ENCODE assay signal across 27 cellular contexts in the genomic region with DNA sequence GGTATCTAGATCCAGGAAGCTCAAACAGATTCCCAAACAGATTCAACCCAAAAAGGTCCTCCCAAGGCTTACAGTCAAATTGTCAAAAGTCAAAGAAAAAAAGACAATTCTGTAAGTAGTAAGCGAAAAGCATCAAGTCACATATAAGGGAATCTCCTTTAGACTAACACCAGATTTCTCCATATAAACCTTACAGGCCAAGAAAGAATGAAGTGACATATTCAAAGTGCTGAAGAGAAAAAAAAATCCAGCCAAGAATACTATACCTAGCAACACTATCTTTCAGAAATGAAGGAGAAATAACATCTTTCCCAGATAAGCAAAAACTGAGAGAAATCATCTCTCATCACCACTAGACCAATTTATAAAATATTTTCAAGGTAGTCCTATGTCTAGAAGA.
"Had no signal": no experiment of that assay in that cellular context is flagged by ENCODE, and none has a peak within 500 bp of the region (broad histone marks: within the 10 kb centered on the region; RNA-seq: fewer than 3 reads in every experiment).

No MANE protein-coding gene starts in this region.

- FAIRE-seq: urothelium cell line had no signal

- H3K36me3 ChIP-seq: stomach, suprapubic skin, thoracic aorta, thyroid gland, tibial artery, tibial nerve, transverse colon, upper lobe of left lung, upper lobe of right lung, uterus, vagina had no signal

- H3K9me3 ChIP-seq: testis, thyroid gland, upper lobe of right lung, uterus, vagina had no signal

- H3K27ac ChIP-seq: stomach, suprapubic skin, testis, thoracic aorta, thyroid gland, tibial artery, tibial nerve, transverse colon, upper lobe of left lung, upper lobe of right lung, uterus, vagina had no signal

- H3K4me1 ChIP-seq: stomach, suprapubic skin, testis, thyroid gland, tibial artery, tibial nerve, transverse colon, upper lobe of left lung, upper lobe of right lung, uterus, vagina had no signal

- ATAC-seq: stimulated activated effector memory CD8-positive, alpha-beta T cell treated with anti-CD3 and anti-CD28 coated beads, Interleukin-12 subunit alpha, Interleukin-12 subunit beta, amount 100 ng/mL, for 72 hours; stimulated activated memory B cell treated with anti-CD40 and anti-IgM and Interleukin-4, amounts not matched to agents 10 μg/mL and 1 μg/mL and 100 μg/mL, for 72 hours; stimulated activated naive B cell treated with anti-CD40 and anti-IgM and Interleukin-4, amounts not matched to agents 10 μg/mL and 1 μg/mL and 100 μg/mL, for 72 hours; stimulated activated naive CD8-positive, alpha-beta T cell treated with anti-CD3 and anti-CD28 coated beads, Interleukin-15, amount 100 ng/mL, for 72 hours; stimulated activated naive CD8-positive, alpha-beta T cell treated with anti-CD3 and anti-CD28 coated beads, Interleukin-15, Interleukin-2, amounts not matched to agents 100 U/mL and 50 U/mL, for 24 hours; upper lobe of right lung had no signal

- H3K27me3 ChIP-seq: stomach, suprapubic skin, testis, thyroid gland, tibial artery, tibial nerve, transverse colon, upper lobe of left lung, upper lobe of right lung, uterus, vagina had no signal

- DNase-seq: stimulated activated CD4-positive, alpha-beta T cell treated with anti-CD3 and anti-CD28 coated beads, Interleukin-2, amount 100 ng/mL, for 48 hours; stimulated activated CD4-positive, alpha-beta T cell treated with anti-CD3 and anti-CD28 coated beads, Interleukin-4, amount 100 ng/mL, for 1 hour; stimulated activated CD4-positive, alpha-beta T cell treated with anti-CD3 and anti-CD28 coated beads, Interleukin-4, amount 100 ng/mL, for 24 hours; stimulated activated CD4-positive, alpha-beta T cell treated with anti-CD3 and anti-CD28 coated beads, Interleukin-4, amount 100 ng/mL, for 4 hours; stimulated activated CD8-positive, alpha-beta memory T cell treated with anti-CD3 and anti-CD28 coated beads, Interleukin-4, amount 100 ng/mL, for 48 hours; stimulated activated naive B cell treated with anti-CD40 and anti-IgM and Interleukin-4, amounts not matched to agents 10 μg/mL and 1 μg/mL and 100 μg/mL, for 72 hours; stimulated activated naive CD4-positive, alpha-beta T cell; stimulated activated naive CD4-positive, alpha-beta T cell treated with Interleukin-2 at 50 U/mL for 16 hours; stimulated activated naive CD8-positive, alpha-beta T cell treated with anti-CD3 and anti-CD28 coated beads, Interleukin-15, amount 100 ng/mL, for 72 hours; stimulated activated naive CD8-positive, alpha-beta T cell treated with anti-CD3 and anti-CD28 coated beads, Interleukin-15, Interleukin-2, amounts not matched to agents 100 U/mL and 50 U/mL, for 24 hours; stomach; substantia nigra; testis; thyroid gland; tibial artery; transverse colon; trophoblast cell; upper lobe of left lung; upper lobe of right lung; uterus had no signal

- H3K4me3 ChIP-seq: stomach, suprapubic skin, testis, thoracic aorta, thyroid gland, tibial artery, tibial nerve, transverse colon, upper lobe of left lung, upper lobe of right lung, uterus, vagina had no signal
